26 cellular contexts compared by ENCODE assay signal in genomic region chr7:158948376-158948775, GRCh38.
"Had no signal": no experiment of that assay in that cellular context is flagged by ENCODE, and none has a peak within 500 bp of the region (broad histone marks: within the 10 kb centered on the region; RNA-seq: fewer than 3 reads in every experiment).

No MANE protein-coding gene starts in this region.

- H3K9me3 ChIP-seq: right lobe of liver, thyroid gland, vagina had no signal

- H3K4me2 ChIP-seq: neural progenitor cell had no signal

- ATAC-seq: naive thymus-derived CD8-positive, alpha-beta T cell; natural killer cell treated with Interleukin-12 subunit alpha and Interleukin-12 subunit beta and Interleukin-15 and Interleukin-18, amount 100 ng/mL, for 72 hours; right cardiac atrium; right lobe of liver; stimulated activated effector memory CD8-positive, alpha-beta T cell treated with anti-CD3 and anti-CD28 coated beads, Interleukin-12 subunit alpha, Interleukin-12 subunit beta, amount 100 ng/mL, for 72 hours; stimulated activated naive B cell treated with anti-CD40 and anti-IgM and Interleukin-4, amounts not matched to agents 10 μg/mL and 1 μg/mL and 100 μg/mL, for 72 hours had no signal

- H3K4me3 ChIP-seq: neural progenitor cell, ovary, psoas muscle, right lobe of liver, sigmoid colon, stomach, thoracic aorta, thyroid gland, tibial nerve, upper lobe of left lung, vagina had no signal

- H3K36me3 ChIP-seq: neural progenitor cell, neutrophil, ovary, right lobe of liver had no signal

- DNase-seq: naive thymus-derived CD8-positive, alpha-beta T cell; nucleus accumbens; ovary; psoas muscle; right lobe of liver; sigmoid colon; small intestine; stimulated activated CD4-positive, alpha-beta T cell treated with anti-CD3 and anti-CD28 coated beads, Interleukin-15, amount 100 ng/mL, for 24 hours; stimulated activated CD4-positive, alpha-beta T cell treated with anti-CD3 and anti-CD28 coated beads, Interleukin-2, amount 100 ng/mL, for 24 hours; stimulated activated CD4-positive, alpha-beta T cell treated with anti-CD3 and anti-CD28 coated beads, Interleukin-2, amount 100 ng/mL, for 48 hours; stimulated activated CD4-positive, alpha-beta T cell treated with anti-CD3 and anti-CD28 coated beads, Interleukin-4, amount 100 ng/mL, for 24 hours; stimulated activated naive B cell treated with anti-CD40 and anti-IgM and Interleukin-4, amounts not matched to agents 10 μg/mL and 1 μg/mL and 100 μg/mL, for 72 hours; stimulated activated naive CD4-positive, alpha-beta T cell treated with Interleukin-2 at 50 U/mL for 16 hours; stomach; thyroid gland; trophoblast cell had no signal

- H3K27ac ChIP-seq: neural progenitor cell, neutrophil, ovary, parathyroid adenoma, psoas muscle, right lobe of liver, sigmoid colon, stomach, thoracic aorta, thyroid gland, tibial nerve, upper lobe of left lung, vagina had no signal

- H3K4me1 ChIP-seq: neural progenitor cell, parathyroid adenoma, psoas muscle, right lobe of liver, sigmoid colon, stomach, thyroid gland, tibial nerve, upper lobe of left lung, vagina had no signal

- H2AFZ ChIP-seq: neural progenitor cell, parathyroid adenoma had no signal

- H3K79me2 ChIP-seq: parathyroid adenoma had no signal

- H3K9ac ChIP-seq: neural progenitor cell, parathyroid adenoma had no signal

- H3K27me3 ChIP-seq: neural progenitor cell, neutrophil, ovary, right lobe of liver, sigmoid colon, stomach, thyroid gland, tibial nerve, upper lobe of left lung, vagina had no signal
